In genomic region chr15:74373056-74373650, GRCh38 we compare ENCODE assay signal across 8 cellular contexts. TPM values are rescaled to one million over a fixed set of nuclear protein-coding genes. Genes with fewer than 3 reads are reported as not detected.
A peak's percentile ranks its signal among the peaks of the same experiment; 100 is the strongest.
DNase-seq lines count a peak whose midpoint lies in the region; ATAC-seq and TF ChIP-seq lines count a peak whose summit lies in the region.

No MANE protein-coding gene starts in this region.

- TF ChIP-seq CTCF in GM06990 (IDR thresholded peaks at IDR 0.05; ENCODE audit: insufficient read depth, low read length, poor library complexity, severe bottlenecking) (no peak), neural crest cell (conservative IDR thresholded peaks at IDR 0.05) (no peak)

- no peaks in the 10 kb centered on the region for H3K36me3 ChIP-seq in GM06990 (ENCODE audit: control insufficient read depth, insufficient read depth, low read length)

- H3K9me3 Mint-ChIP-seq in activated naive CD8-positive, alpha-beta T cell treated with anti-CD3 and anti-CD28 coated beads, Interleukin-2, amount 10 ng/mL, durations not matched to agents 7 days and 5 days = no peaks in the 10 kb centered on the region
- no peaks in the 10 kb centered on the region for H3K9me3 Mint-ChIP-seq in neural crest cell

- peaks cover 20% of the 10 kb centered on the region for H3K4me1 Mint-ChIP-seq in activated naive CD8-positive, alpha-beta T cell treated with anti-CD3 and anti-CD28 coated beads, Interleukin-2, amount 10 ng/mL, durations not matched to agents 7 days and 5 days
- H3K4me1 Mint-ChIP-seq in neural crest cell = peaks cover 21% of the 10 kb centered on the region

- H3K27me3 ChIP-seq in GM06990 (replicated peaks; ENCODE audit: control insufficient read depth, insufficient read depth, low read length) = no peaks in the 10 kb centered on the region

- DNase-seq in GM06990 (ENCODE audit: extremely low read depth, insufficient read length) = no peak
- no peak for DNase-seq in Jurkat, Clone E6-1 (ENCODE audit: low read depth, low spot score)
- no peak for DNase-seq in activated naive CD8-positive, alpha-beta T cell treated with anti-CD3 and anti-CD28 coated beads, Interleukin-2, amount 10 ng/mL, durations not matched to agents 7 days and 5 days
- DNase-seq in neural crest cell (ENCODE audit: low read depth, low spot score) = no peak
- DNase-seq in NCI-H2171 (lab: John Stamatoyannopoulos, UW) = no peak
- DNase-seq in Right ventricle myocardium inferior (ENCODE audit: missing footprints) = no peak
- no peak for DNase-seq in NK-92 treated with Interleukin-12 subunit alpha and Interleukin-12 subunit beta, amount 100 ng/mL, for 24 hours (lab: John Stamatoyannopoulos, UW)
- no peak for DNase-seq in NCI-H2196 (lab: John Stamatoyannopoulos, UW; ENCODE audit: unreplicated experiment)

- POLR2A ChIA-PET in activated naive CD8-positive, alpha-beta T cell treated with anti-CD3 and anti-CD28 coated beads, Interleukin-2, amount 10 ng/mL, durations not matched to agents 7 days and 5 days (lab: Charles Lee) = interaction anchor here (2.5 kb wide), 1 partner anchor 168 kb away, joined by 12 read pairs; the partner anchor contains the start of gene ARID3B

- H3K27me3 Mint-ChIP-seq in activated naive CD8-positive, alpha-beta T cell treated with anti-CD3 and anti-CD28 coated beads, Interleukin-2, amount 10 ng/mL, durations not matched to agents 7 days and 5 days = peaks cover 26% of the 10 kb centered on the region
- H3K27me3 Mint-ChIP-seq in neural crest cell (ENCODE audit: low read depth) = peaks cover 33% of the 10 kb centered on the region

- H3K4me3 ChIP-seq in GM06990 (replicated peaks; ENCODE audit: low read depth, low read length) = peak overlapping the region; percentile 68; the same call in 1 of the 2 replicates
- peak overlapping the region; percentile 68 for H3K4me3 ChIP-seq in Jurkat, Clone E6-1 (ENCODE audit: low read length)

- peak overlapping the region; percentile 82 for H3K4me3 Mint-ChIP-seq in activated naive CD8-positive, alpha-beta T cell treated with anti-CD3 and anti-CD28 coated beads, Interleukin-2, amount 10 ng/mL, durations not matched to agents 7 days and 5 days
- H3K4me3 Mint-ChIP-seq in neural crest cell = peak overlapping the region; percentile 83

- intact Hi-C loops in Right ventricle myocardium inferior (cut with DNase I) = loop anchor here (2.0 kb wide), 3 partner anchors 118 to 396 kb away; no protein-coding TSS in a partner anchor

- H3K27ac Mint-ChIP-seq in activated naive CD8-positive, alpha-beta T cell treated with anti-CD3 and anti-CD28 coated beads, Interleukin-2, amount 10 ng/mL, durations not matched to agents 7 days and 5 days = no peak overlapping the region
- no peak overlapping the region for H3K27ac Mint-ChIP-seq in neural crest cell (ENCODE audit: unreplicated experiment)

- no peak for ATAC-seq in activated naive CD8-positive, alpha-beta T cell treated with anti-CD3 and anti-CD28 coated beads, Interleukin-2, amount 10 ng/mL, durations not matched to agents 7 days and 5 days (ENCODE audit: low read depth)
- ATAC-seq in Right ventricle myocardium inferior = no peak

- H3K36me3 Mint-ChIP-seq in activated naive CD8-positive, alpha-beta T cell treated with anti-CD3 and anti-CD28 coated beads, Interleukin-2, amount 10 ng/mL, durations not matched to agents 7 days and 5 days = no peaks in the 10 kb centered on the region
- no peaks in the 10 kb centered on the region for H3K36me3 Mint-ChIP-seq in neural crest cell (ENCODE audit: low read depth)

RNA-seq across cellular contexts. Expression of gene CYP11A1, which starts 5.7 kb away (rescaled TPM):
- polyA plus RNA-seq in Jurkat, Clone E6-1 (2012; ENCODE audit: insufficient read depth, insufficient read length) = not detected
- not detected for total RNA-seq in activated naive CD8-positive, alpha-beta T cell treated with anti-CD3 and anti-CD28 coated beads, Interleukin-2, amount 10 ng/mL, durations not matched to agents 7 days and 5 days
- total RNA-seq in neural crest cell (0.77 and 1.0 TPM in 2 replicates), Right ventricle myocardium inferior (0.24 TPM)
